ENCODE assay signal across 1 cellular context in the genomic region with DNA sequence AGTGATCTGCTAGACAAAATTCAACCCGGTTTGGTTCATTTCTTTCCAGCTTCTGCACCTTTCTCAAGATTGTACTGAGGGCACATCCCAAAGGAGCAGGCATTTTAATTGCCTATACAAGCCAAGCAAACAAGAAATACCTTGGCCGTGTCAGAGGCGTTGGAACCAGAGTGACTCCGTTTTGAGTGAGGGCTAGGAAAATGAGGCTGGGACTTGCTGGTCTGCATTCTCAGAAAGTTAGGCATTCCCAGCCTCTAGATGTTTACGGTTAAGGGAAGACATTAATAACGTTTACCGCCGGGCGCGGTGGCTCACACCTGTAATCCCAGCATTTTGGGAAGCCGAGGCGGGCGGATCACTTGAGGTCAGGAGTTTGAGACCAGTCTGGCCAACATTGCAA.
TF ChIP-seq lines count a peak whose summit lies in the region.

No MANE protein-coding gene starts in this region.

TF ChIP-seq in WTC11, 78 proteins besides CTCF, POLR2A, EP300 and RAD21 (continued from another document):
- TF ChIP-seq, protein P1, sequence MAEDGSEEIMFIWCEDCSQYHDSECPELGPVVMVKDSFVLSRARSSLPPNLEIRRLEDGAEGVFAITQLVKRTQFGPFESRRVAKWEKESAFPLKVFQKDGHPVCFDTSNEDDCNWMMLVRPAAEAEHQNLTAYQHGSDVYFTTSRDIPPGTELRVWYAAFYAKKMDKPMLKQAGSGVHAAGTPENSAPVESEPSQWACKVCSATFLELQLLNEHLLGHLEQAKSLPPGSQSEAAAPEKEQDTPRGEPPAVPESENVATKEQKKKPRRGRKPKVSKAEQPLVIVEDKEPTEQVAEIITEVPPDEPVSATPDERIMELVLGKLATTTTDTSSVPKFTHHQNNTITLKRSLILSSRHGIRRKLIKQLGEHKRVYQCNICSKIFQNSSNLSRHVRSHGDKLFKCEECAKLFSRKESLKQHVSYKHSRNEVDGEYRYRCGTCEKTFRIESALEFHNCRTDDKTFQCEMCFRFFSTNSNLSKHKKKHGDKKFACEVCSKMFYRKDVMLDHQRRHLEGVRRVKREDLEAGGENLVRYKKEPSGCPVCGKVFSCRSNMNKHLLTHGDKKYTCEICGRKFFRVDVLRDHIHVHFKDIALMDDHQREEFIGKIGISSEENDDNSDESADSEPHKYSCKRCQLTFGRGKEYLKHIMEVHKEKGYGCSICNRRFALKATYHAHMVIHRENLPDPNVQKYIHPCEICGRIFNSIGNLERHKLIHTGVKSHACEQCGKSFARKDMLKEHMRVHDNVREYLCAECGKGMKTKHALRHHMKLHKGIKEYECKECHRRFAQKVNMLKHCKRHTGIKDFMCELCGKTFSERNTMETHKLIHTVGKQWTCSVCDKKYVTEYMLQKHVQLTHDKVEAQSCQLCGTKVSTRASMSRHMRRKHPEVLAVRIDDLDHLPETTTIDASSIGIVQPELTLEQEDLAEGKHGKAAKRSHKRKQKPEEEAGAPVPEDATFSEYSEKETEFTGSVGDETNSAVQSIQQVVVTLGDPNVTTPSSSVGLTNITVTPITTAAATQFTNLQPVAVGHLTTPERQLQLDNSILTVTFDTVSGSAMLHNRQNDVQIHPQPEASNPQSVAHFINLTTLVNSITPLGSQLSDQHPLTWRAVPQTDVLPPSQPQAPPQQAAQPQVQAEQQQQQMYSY (CRISPR knock-in tag; IDR thresholded peaks at IDR 0.05) = no peak
- TF ChIP-seq, protein P2, sequence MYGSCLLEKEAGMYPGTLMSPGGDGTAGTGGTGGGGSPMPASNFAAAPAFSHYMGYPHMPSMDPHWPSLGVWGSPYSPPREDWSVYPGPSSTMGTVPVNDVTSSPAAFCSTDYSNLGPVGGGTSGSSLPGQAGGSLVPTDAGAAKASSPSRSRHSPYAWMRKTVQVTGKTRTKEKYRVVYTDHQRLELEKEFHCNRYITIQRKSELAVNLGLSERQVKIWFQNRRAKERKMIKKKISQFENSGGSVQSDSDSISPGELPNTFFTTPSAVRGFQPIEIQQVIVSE (CRISPR knock-in tag; IDR thresholded peaks at IDR 0.05; ENCODE audit: borderline replicate concordance) = no peak
- TF ChIP-seq TEAD4 (CRISPR knock-in tag; IDR thresholded peaks at IDR 0.05) (no peak), ZNF671 (CRISPR knock-in tag; IDR thresholded peaks at IDR 0.05) (no peak), GTF2I (CRISPR knock-in tag; conservative IDR thresholded peaks at IDR 0.05) (no peak), JUN (CRISPR knock-in tag; IDR thresholded peaks at IDR 0.05) (no peak), IRF2 (CRISPR knock-in tag; IDR thresholded peaks at IDR 0.05; ENCODE audit: borderline replicate concordance, low read depth) (no peak), KAT7 (CRISPR knock-in tag; IDR thresholded peaks at IDR 0.05; ENCODE audit: borderline replicate concordance) (no peak), PRRX2 (CRISPR knock-in tag; IDR thresholded peaks at IDR 0.05) (no peak), RORB (CRISPR knock-in tag; IDR thresholded peaks at IDR 0.05) (no peak), FOXJ3 (CRISPR knock-in tag; IDR thresholded peaks at IDR 0.05; ENCODE audit: borderline replicate concordance) (no peak), SMAD4 (CRISPR knock-in tag; IDR thresholded peaks at IDR 0.05) (no peak)
- TF ChIP-seq, protein P3, sequence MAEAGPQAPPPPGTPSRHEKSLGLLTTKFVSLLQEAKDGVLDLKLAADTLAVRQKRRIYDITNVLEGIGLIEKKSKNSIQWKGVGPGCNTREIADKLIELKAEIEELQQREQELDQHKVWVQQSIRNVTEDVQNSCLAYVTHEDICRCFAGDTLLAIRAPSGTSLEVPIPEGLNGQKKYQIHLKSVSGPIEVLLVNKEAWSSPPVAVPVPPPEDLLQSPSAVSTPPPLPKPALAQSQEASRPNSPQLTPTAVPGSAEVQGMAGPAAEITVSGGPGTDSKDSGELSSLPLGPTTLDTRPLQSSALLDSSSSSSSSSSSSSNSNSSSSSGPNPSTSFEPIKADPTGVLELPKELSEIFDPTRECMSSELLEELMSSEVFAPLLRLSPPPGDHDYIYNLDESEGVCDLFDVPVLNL (CRISPR knock-in tag; IDR thresholded peaks at IDR 0.05; ENCODE audit: borderline replicate concordance, low read depth) = no peak
- TF ChIP-seq, protein P4, sequence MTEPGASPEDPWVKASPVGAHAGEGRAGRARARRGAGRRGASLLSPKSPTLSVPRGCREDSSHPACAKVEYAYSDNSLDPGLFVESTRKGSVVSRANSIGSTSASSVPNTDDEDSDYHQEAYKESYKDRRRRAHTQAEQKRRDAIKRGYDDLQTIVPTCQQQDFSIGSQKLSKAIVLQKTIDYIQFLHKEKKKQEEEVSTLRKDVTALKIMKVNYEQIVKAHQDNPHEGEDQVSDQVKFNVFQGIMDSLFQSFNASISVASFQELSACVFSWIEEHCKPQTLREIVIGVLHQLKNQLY (CRISPR knock-in tag; IDR thresholded peaks at IDR 0.05) = no peak
- TF ChIP-seq, protein P5, sequence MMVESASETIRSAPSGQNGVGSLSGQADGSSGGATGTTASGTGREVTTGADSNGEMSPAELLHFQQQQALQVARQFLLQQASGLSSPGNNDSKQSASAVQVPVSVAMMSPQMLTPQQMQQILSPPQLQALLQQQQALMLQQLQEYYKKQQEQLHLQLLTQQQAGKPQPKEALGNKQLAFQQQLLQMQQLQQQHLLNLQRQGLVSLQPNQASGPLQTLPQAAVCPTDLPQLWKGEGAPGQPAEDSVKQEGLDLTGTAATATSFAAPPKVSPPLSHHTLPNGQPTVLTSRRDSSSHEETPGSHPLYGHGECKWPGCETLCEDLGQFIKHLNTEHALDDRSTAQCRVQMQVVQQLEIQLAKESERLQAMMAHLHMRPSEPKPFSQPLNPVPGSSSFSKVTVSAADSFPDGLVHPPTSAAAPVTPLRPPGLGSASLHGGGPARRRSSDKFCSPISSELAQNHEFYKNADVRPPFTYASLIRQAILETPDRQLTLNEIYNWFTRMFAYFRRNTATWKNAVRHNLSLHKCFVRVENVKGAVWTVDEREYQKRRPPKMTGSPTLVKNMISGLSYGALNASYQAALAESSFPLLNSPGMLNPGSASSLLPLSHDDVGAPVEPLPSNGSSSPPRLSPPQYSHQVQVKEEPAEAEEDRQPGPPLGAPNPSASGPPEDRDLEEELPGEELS (CRISPR knock-in tag; IDR thresholded peaks at IDR 0.05) = no peak
- TF ChIP-seq, protein P6, sequence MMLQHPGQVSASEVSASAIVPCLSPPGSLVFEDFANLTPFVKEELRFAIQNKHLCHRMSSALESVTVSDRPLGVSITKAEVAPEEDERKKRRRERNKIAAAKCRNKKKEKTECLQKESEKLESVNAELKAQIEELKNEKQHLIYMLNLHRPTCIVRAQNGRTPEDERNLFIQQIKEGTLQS (CRISPR knock-in tag; conservative IDR thresholded peaks at IDR 0.05) = no peak
- TF ChIP-seq, protein P7, sequence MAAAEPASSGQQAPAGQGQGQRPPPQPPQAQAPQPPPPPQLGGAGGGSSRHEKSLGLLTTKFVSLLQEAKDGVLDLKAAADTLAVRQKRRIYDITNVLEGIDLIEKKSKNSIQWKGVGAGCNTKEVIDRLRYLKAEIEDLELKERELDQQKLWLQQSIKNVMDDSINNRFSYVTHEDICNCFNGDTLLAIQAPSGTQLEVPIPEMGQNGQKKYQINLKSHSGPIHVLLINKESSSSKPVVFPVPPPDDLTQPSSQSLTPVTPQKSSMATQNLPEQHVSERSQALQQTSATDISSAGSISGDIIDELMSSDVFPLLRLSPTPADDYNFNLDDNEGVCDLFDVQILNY (CRISPR knock-in tag; IDR thresholded peaks at IDR 0.05) = no peak
